Comparison of ENCODE assay signal across 26 cellular contexts in the genomic region with DNA sequence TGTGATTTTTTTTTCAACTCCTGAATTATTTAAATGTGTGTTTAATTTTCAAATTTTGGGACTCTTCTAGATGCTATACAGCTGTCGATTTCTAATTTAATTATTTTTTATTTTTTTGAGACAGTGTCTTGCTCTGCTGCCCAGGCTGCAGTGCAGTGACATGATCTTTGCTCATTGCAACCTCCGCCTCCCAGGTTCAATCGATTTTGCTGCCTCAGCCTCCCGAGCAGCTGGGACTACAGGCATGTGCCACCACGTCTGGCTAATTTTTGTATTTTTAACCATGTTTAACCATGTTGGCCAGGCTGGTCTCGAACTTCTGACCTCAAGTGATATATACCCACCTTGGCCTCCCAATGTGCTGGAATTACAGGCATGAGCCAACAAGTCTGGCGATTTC. TPM values are rescaled to one million over a fixed set of nuclear protein-coding genes. Genes with fewer than 3 reads are reported as not detected.
DNase-seq lines count a peak whose midpoint lies in the region; ATAC-seq and TF ChIP-seq lines count a peak whose summit lies in the region.
"Had no signal": no experiment of that assay in that cellular context is flagged by ENCODE, and none has a peak within 500 bp of the region (broad histone marks: within the 10 kb centered on the region; RNA-seq: fewer than 3 reads in every experiment).

No MANE protein-coding gene starts in this region.

- H3K4me3 ChIP-seq in uterus (no peak overlapping the region), WERI-Rb-1 (ENCODE audit: low read depth, low read length) (no peak overlapping the region)
- H3K4me3 ChIP-seq: BLaER1, GM12878 had no signal

- H3K27ac Mint-ChIP-seq in T-helper 17 cell (peak overlapping the region; percentile 76), memory B cell (no peak overlapping the region)
- peak overlapping the region; percentile 29 for H3K27ac Mint-ChIP-seq in central memory CD8-positive, alpha-beta T cell (ENCODE audit: low read depth)
- peak overlapping the region; percentile 62 for H3K27ac Mint-ChIP-seq in stimulated activated memory B cell treated with anti-CD40 and anti-IgM and Interleukin-4, amounts not matched to agents 10 μg/mL and 1 μg/mL and 100 μg/mL, for 72 hours
- H3K27ac Mint-ChIP-seq: CD4-positive, CD25-positive, alpha-beta regulatory T cell had no signal

- H3K27me3 ChIP-seq in uterus (no peaks in the 10 kb centered on the region), WERI-Rb-1 (ENCODE audit: insufficient read depth, low read depth, severe bottlenecking) (no peaks in the 10 kb centered on the region)
- H3K27me3 ChIP-seq: BE2C, BLaER1 had no signal

- H3K9me3 ChIP-seq in T-helper 17 cell (ENCODE audit: control insufficient read depth, low read length, poor library complexity, severe bottlenecking) (no peaks in the 10 kb centered on the region), uterus (no peaks in the 10 kb centered on the region), WERI-Rb-1 (ENCODE audit: severe bottlenecking) (no peaks in the 10 kb centered on the region)
- H3K9me3 ChIP-seq: BE2C, BLaER1 had no signal

- TF ChIP-seq POLR2A in uterus (IDR thresholded peaks at IDR 0.05) = no peak

- H3K27ac ChIP-seq in uterus (no peak overlapping the region), WERI-Rb-1 (no peak overlapping the region)
- H3K27ac ChIP-seq: BLaER1 had no signal

- intact Hi-C loops in uterus (cut with DNase I; ENCODE audit: low total_unique reads) = no loop called here
- intact Hi-C loops in posterior vena cava (cut with DNase I) = no loop called here

- no peaks in the 10 kb centered on the region for H3K9me3 Mint-ChIP-seq in central memory CD8-positive, alpha-beta T cell
- H3K9me3 Mint-ChIP-seq in memory B cell = no peaks in the 10 kb centered on the region
- H3K9me3 Mint-ChIP-seq in stimulated activated memory B cell treated with anti-CD40 and anti-IgM and Interleukin-4, amounts not matched to agents 10 μg/mL and 1 μg/mL and 100 μg/mL, for 72 hours = no peaks in the 10 kb centered on the region
- H3K9me3 Mint-ChIP-seq: CD4-positive, alpha-beta memory T cell; CD4-positive, CD25-positive, alpha-beta regulatory T cell; CD8-positive, alpha-beta memory T cell had no signal

- H3K4me3 Mint-ChIP-seq in T-helper 17 cell (no peak overlapping the region), memory B cell (peak overlapping the region; percentile 38)
- no peak overlapping the region for H3K4me3 Mint-ChIP-seq in central memory CD8-positive, alpha-beta T cell
- no peak overlapping the region for H3K4me3 Mint-ChIP-seq in stimulated activated memory B cell treated with anti-CD40 and anti-IgM and Interleukin-4, amounts not matched to agents 10 μg/mL and 1 μg/mL and 100 μg/mL, for 72 hours
- H3K4me3 Mint-ChIP-seq: CD14-positive monocyte; CD4-positive, alpha-beta memory T cell; CD8-positive, alpha-beta memory T cell had no signal

- H3K4me1 Mint-ChIP-seq in T-helper 17 cell (peaks cover 45% of the 10 kb centered on the region), memory B cell (peaks cover 57% of the 10 kb centered on the region)
- peaks cover 66% of the 10 kb centered on the region for H3K4me1 Mint-ChIP-seq in central memory CD8-positive, alpha-beta T cell
- H3K4me1 Mint-ChIP-seq in stimulated activated memory B cell treated with anti-CD40 and anti-IgM and Interleukin-4, amounts not matched to agents 10 μg/mL and 1 μg/mL and 100 μg/mL, for 72 hours = peaks cover 81% of the 10 kb centered on the region

- H3K36me3 ChIP-seq in uterus = no peaks in the 10 kb centered on the region
- H3K36me3 ChIP-seq in WERI-Rb-1 = no peaks in the 10 kb centered on the region
- H3K36me3 ChIP-seq: BE2C had no signal

- DNase-seq in T-helper 17 cell (no peak), memory B cell (ENCODE audit: low spot score in 2 of 2) (no peak), uterus (no peak), WERI-Rb-1 (no peak), posterior vena cava (ENCODE audit: low spot score) (no peak)
- no peak for DNase-seq in central memory CD8-positive, alpha-beta T cell (ENCODE audit: low spot score in 2 of 2)
- DNase-seq: 8988T; ACHN; BE2C; C1 segment of cervical spinal cord; CD4-positive, alpha-beta memory T cell; CD4-positive, CD25-positive, alpha-beta regulatory T cell; CD8-positive, alpha-beta memory T cell; COR-L47; DMS 273 treated with DMSO at 0.1 percent for 48 hours; DMS153; DMS53; DMS79; DND-41; EL; GDM1 had no signal

- ATAC-seq in T-helper 17 cell (no peak), memory B cell (ENCODE audit: low read depth) (no peak), GM21825 (IDR thresholded peaks at IDR 0.05; ENCODE audit: unreplicated experiment) (no peak)
- ATAC-seq in central memory CD8-positive, alpha-beta T cell (replicated peaks; ENCODE audit: extremely low read depth, poor library complexity, severe bottlenecking) = no peak
- no peak for ATAC-seq in stimulated activated memory B cell treated with anti-CD40 and anti-IgM and Interleukin-4, amounts not matched to agents 10 μg/mL and 1 μg/mL and 100 μg/mL, for 72 hours
- ATAC-seq: GM12878 had no signal

- no peaks in the 10 kb centered on the region for H3K4me1 ChIP-seq in uterus
- H3K4me1 ChIP-seq: BLaER1 had no signal

- H3K27me3 Mint-ChIP-seq in T-helper 17 cell (no peaks in the 10 kb centered on the region), memory B cell (no peaks in the 10 kb centered on the region)
- no peaks in the 10 kb centered on the region for H3K27me3 Mint-ChIP-seq in central memory CD8-positive, alpha-beta T cell
- no peaks in the 10 kb centered on the region for H3K27me3 Mint-ChIP-seq in stimulated activated memory B cell treated with anti-CD40 and anti-IgM and Interleukin-4, amounts not matched to agents 10 μg/mL and 1 μg/mL and 100 μg/mL, for 72 hours
- H3K27me3 Mint-ChIP-seq: CD4-positive, alpha-beta memory T cell; CD4-positive, CD25-positive, alpha-beta regulatory T cell; CD8-positive, alpha-beta memory T cell had no signal

- H3K36me3 Mint-ChIP-seq in T-helper 17 cell (ENCODE audit: low read depth) (peaks cover 2% of the 10 kb centered on the region), memory B cell (peaks cover 3% of the 10 kb centered on the region)
- H3K36me3 Mint-ChIP-seq in central memory CD8-positive, alpha-beta T cell (ENCODE audit: insufficient read depth) = peaks cover 4% of the 10 kb centered on the region
- H3K36me3 Mint-ChIP-seq in stimulated activated memory B cell treated with anti-CD40 and anti-IgM and Interleukin-4, amounts not matched to agents 10 μg/mL and 1 μg/mL and 100 μg/mL, for 72 hours = peaks cover 19% of the 10 kb centered on the region

- TF ChIP-seq CTCF in uterus (IDR thresholded peaks at IDR 0.05) (no peak), WERI-Rb-1 (IDR thresholded peaks at IDR 0.05; ENCODE audit: low read depth, low read length) (no peak)

RNA-seq across cellular contexts. Expression of gene CSNK1G3, which starts 28.6 kb away (rescaled TPM):
- total RNA-seq in T-helper 17 cell (10 to 100 TPM; 61.8 to 65.7 TPM), uterus (100 to 1,000 TPM in 1 of 4 donors, 10 to 100 TPM in 3; 42.8 to 151 (median 73.4) TPM), posterior vena cava (10 to 100 TPM; 42.9 to 49.8 TPM)
